ENCODE assay signal across 8 cellular contexts in genomic region chr11:67252831-67253239, GRCh38. TPM values are rescaled to one million over a fixed set of nuclear protein-coding genes. Genes with fewer than 3 reads are reported as not detected.
DNase-seq lines count a peak whose midpoint lies in the region; ATAC-seq and TF ChIP-seq lines count a peak whose summit lies in the region.

No MANE protein-coding gene starts in this region.

- H2AFZ ChIP-seq in IMR-90 (replicated peaks; ENCODE audit: low read length, poor library complexity) = no peak overlapping the region

- no peak overlapping the region for H2BK15ac ChIP-seq in IMR-90 (ENCODE audit: low read depth, low read length)

- no peak overlapping the region for H4K8ac ChIP-seq in IMR-90 (ENCODE audit: low read depth in 2 of 2, low read length in 2 of 2)

- peaks cover 57% of the 10 kb centered on the region for H3K4me1 Mint-ChIP-seq in activated T-cell treated with anti-CD3 and anti-CD28 coated beads, Interleukin-2, amount 50 U/mL, for 24 hours (ENCODE audit: low read depth)
- peaks cover 37% of the 10 kb centered on the region for H3K4me1 Mint-ChIP-seq in stimulated activated naive CD8-positive, alpha-beta T cell treated with anti-CD3 and anti-CD28 coated beads, Interleukin-15, Interleukin-2, amounts not matched to agents 100 ng/mL and 50 ng/mL, for 24 hours (ENCODE audit: low read depth)

- H3K14ac ChIP-seq in IMR-90 (replicated peaks; ENCODE audit: low read depth, low read length) = no peak overlapping the region

- no CpG with 5 or more reads among the region's 4 CpGs for WGBS in IMR-90 (ENCODE audit: extremely low coverage in 2 of 2, insufficient read length in 1 of 2), 2 experiments
- WGBS in right cardiac atrium = 78% methylated on average over 4 of the region's 4 CpGs

- H3K36me3 ChIP-seq in IMR-90 (ENCODE audit: control insufficient read depth, insufficient read depth, low read length) = peaks cover 82% of the 10 kb centered on the region
- no peaks in the 10 kb centered on the region for H3K36me3 ChIP-seq in uterus

- ATAC-seq in IMR-90 (ENCODE audit: low read depth) = peak; percentile 56
- peak; percentile 44 to 58 for ATAC-seq in right cardiac atrium

- no peak overlapping the region for H3K23ac ChIP-seq in IMR-90 (ENCODE audit: low read depth, low read length)

- H3K36me3 Mint-ChIP-seq in activated T-cell treated with anti-CD3 and anti-CD28 coated beads, Interleukin-2, amount 50 U/mL, for 24 hours (ENCODE audit: low read depth) = peaks cover 99% of the 10 kb centered on the region
- H3K36me3 Mint-ChIP-seq in stimulated activated naive CD8-positive, alpha-beta T cell treated with anti-CD3 and anti-CD28 coated beads, Interleukin-15, Interleukin-2, amounts not matched to agents 100 ng/mL and 50 ng/mL, for 24 hours (ENCODE audit: low read depth) = peaks cover 96% of the 10 kb centered on the region

- H4K20me1 ChIP-seq in IMR-90 (ENCODE audit: insufficient read depth, low read length) = peaks cover 4% of the 10 kb centered on the region; the same call in 1 of the 2 replicates

- intact Hi-C loops in IMR-90 (cut with micrococcal nuclease) (no loop called here), right cardiac atrium (cut with DNase I) (no loop called here), uterus (cut with DNase I; ENCODE audit: low total_unique reads) (no loop called here)

- no peak overlapping the region for H2BK5ac ChIP-seq in IMR-90 (ENCODE audit: low read depth, low read length, poor library complexity, severe bottlenecking)

- TF ChIP-seq RAD21 in IMR-90 (IDR thresholded peaks at IDR 0.05; ENCODE audit: low read length) = peak; percentile 39

- H3K27ac Mint-ChIP-seq in activated T-cell treated with anti-CD3 and anti-CD28 coated beads, Interleukin-2, amount 50 U/mL, for 24 hours = peak overlapping the region; percentile 70
- peak overlapping the region; percentile 45 for H3K27ac Mint-ChIP-seq in stimulated activated naive CD8-positive, alpha-beta T cell treated with anti-CD3 and anti-CD28 coated beads, Interleukin-15, Interleukin-2, amounts not matched to agents 100 ng/mL and 50 ng/mL, for 24 hours

- no peak overlapping the region for H3K9ac ChIP-seq in IMR-90 (ENCODE audit: low read depth, low read length)

- POLR2A ChIA-PET in IMR-90 (lab: Charles Lee; ENCODE audit: unreplicated experiment) = no interaction called here

- H3K4me3 ChIP-seq in IMR-90 (ENCODE audit: insufficient read depth, low read depth, low read length) (no peak overlapping the region), right cardiac atrium (ENCODE audit: low read length) (no peak overlapping the region), uterus (no peak overlapping the region)

- H2BK120ac ChIP-seq in IMR-90 (ENCODE audit: low read depth, low read length) = no peak overlapping the region

- H3K9me3 ChIP-seq in IMR-90 (ENCODE audit: control insufficient read depth, insufficient read depth, low read length) (no peaks in the 10 kb centered on the region), right cardiac atrium (ENCODE audit: control insufficient read depth, low read length) (no peaks in the 10 kb centered on the region), uterus (no peaks in the 10 kb centered on the region)

- TF ChIP-seq POLR2A in IMR-90 (IDR thresholded peaks at IDR 0.05; ENCODE audit: low read depth, low read length) (no peak), uterus (IDR thresholded peaks at IDR 0.05) (no peak)

- H3K9me1 ChIP-seq in IMR-90 (ENCODE audit: insufficient read depth, low read length) = peaks cover 4% of the 10 kb centered on the region; the same call in 1 of the 2 replicates

- no peak overlapping the region for H3K18ac ChIP-seq in IMR-90 (ENCODE audit: low read depth, low read length)

- H3K4me2 ChIP-seq in IMR-90 (ENCODE audit: low read depth, low read length) = no peak overlapping the region

- H4K5ac ChIP-seq in IMR-90 (ENCODE audit: low read depth, low read length) = no peak overlapping the region

- no TSS peak for BruUV-seq in IMR-90 (replicated peaks; lab: Mats Ljungman, UMichigan)

- CTCF ChIA-PET in IMR-90 (lab: Yijun Ruan, JAX) = interaction anchor here (0.7 kb wide), 1 partner anchor 172 kb away, joined by 3 read pairs; no protein-coding TSS in a partner anchor

- H3K27me3 ChIP-seq in IMR-90 (ENCODE audit: control insufficient read depth, insufficient read depth, low read length) = no peaks in the 10 kb centered on the region
- no peaks in the 10 kb centered on the region for H3K27me3 ChIP-seq in right cardiac atrium (ENCODE audit: control insufficient read depth, insufficient read depth)
- no peaks in the 10 kb centered on the region for H3K27me3 ChIP-seq in uterus

- H3K4me3 Mint-ChIP-seq in activated T-cell treated with anti-CD3 and anti-CD28 coated beads, Interleukin-2, amount 50 U/mL, for 24 hours = no peak overlapping the region
- H3K4me3 Mint-ChIP-seq in stimulated activated naive CD8-positive, alpha-beta T cell treated with anti-CD3 and anti-CD28 coated beads, Interleukin-15, Interleukin-2, amounts not matched to agents 100 ng/mL and 50 ng/mL, for 24 hours = no peak overlapping the region

- dilution Hi-C loops in IMR-90 (cut with HindIII; ENCODE audit: low sequenced_read_pairs, unreplicated experiment) = no loop called here

- no peaks in the 10 kb centered on the region for H3K27me3 Mint-ChIP-seq in activated T-cell treated with anti-CD3 and anti-CD28 coated beads, Interleukin-2, amount 50 U/mL, for 24 hours
- no peaks in the 10 kb centered on the region for H3K27me3 Mint-ChIP-seq in stimulated activated naive CD8-positive, alpha-beta T cell treated with anti-CD3 and anti-CD28 coated beads, Interleukin-15, Interleukin-2, amounts not matched to agents 100 ng/mL and 50 ng/mL, for 24 hours

- no peaks in the 10 kb centered on the region for H3K9me3 Mint-ChIP-seq in activated T-cell treated with anti-CD3 and anti-CD28 coated beads, Interleukin-2, amount 50 U/mL, for 24 hours
- H3K9me3 Mint-ChIP-seq in stimulated activated naive CD8-positive, alpha-beta T cell treated with anti-CD3 and anti-CD28 coated beads, Interleukin-15, Interleukin-2, amounts not matched to agents 100 ng/mL and 50 ng/mL, for 24 hours = no peaks in the 10 kb centered on the region

- peaks cover 2% of the 10 kb centered on the region for H3K4me1 ChIP-seq in IMR-90 (ENCODE audit: control insufficient read depth, insufficient read depth, low read length)
- H3K4me1 ChIP-seq in right cardiac atrium (ENCODE audit: control insufficient read depth, insufficient read depth, low read length) = peaks cover 3% of the 10 kb centered on the region
- H3K4me1 ChIP-seq in uterus = no peaks in the 10 kb centered on the region

- H2BK20ac ChIP-seq in IMR-90 (ENCODE audit: low read depth, low read length) = no peak overlapping the region

- H3K56ac ChIP-seq in IMR-90 (ENCODE audit: extremely low read depth, insufficient read depth, low read length) = no peak overlapping the region

- H3K79me1 ChIP-seq in IMR-90 (ENCODE audit: low read depth in 1 of 2, low read length in 2 of 2) = peaks cover 38 to 55% of the 10 kb centered on the region in 2 experiments

- no peak overlapping the region for H3K27ac ChIP-seq in IMR-90 (ENCODE audit: insufficient read depth, low read length)
- no peak overlapping the region for H3K27ac ChIP-seq in right cardiac atrium (ENCODE audit: low read length)
- no peak overlapping the region for H3K27ac ChIP-seq in uterus

- in situ Hi-C loops in Caki2 (cut with HindIII; ENCODE audit: low pct_unique_long_range_greater_than_20kb, low sequenced_read_pairs) = no loop called here
- in situ Hi-C loops in IMR-90 (cut with MboI; ENCODE audit: low sequenced_read_pairs) = no loop called here

- H3K4ac ChIP-seq in IMR-90 (ENCODE audit: low read depth, low read length) = no peak overlapping the region

- no peak overlapping the region for H2AK5ac ChIP-seq in IMR-90 (ENCODE audit: low read depth, low read length)

- H2AK9ac ChIP-seq in IMR-90 (replicated peaks; ENCODE audit: low read depth, low read length, poor library complexity) = no peak overlapping the region

- DNase-seq in Caki2 (ENCODE audit: low read depth) (peak; percentile 27), IMR-90 (peak; percentile 36), right cardiac atrium (peak; percentile 28 to 69 (median 59)), SKM-1 (lab: John Stamatoyannopoulos, UW; ENCODE audit: unreplicated experiment) (no peak), uterus (no peak), cerebellar nuclear complex (lab: John Stamatoyannopoulos, UW) (no peak)
- no peak for DNase-seq in activated T-cell treated with anti-CD3 and anti-CD28 coated beads, Interleukin-2, amount 50 U/mL, for 24 hours

- no peak overlapping the region for H4K91ac ChIP-seq in IMR-90 (ENCODE audit: insufficient read depth, low read depth, low read length)

- TF ChIP-seq CTCF in IMR-90 (conservative IDR thresholded peaks at IDR 0.05; ENCODE audit: low read depth, low read length) (peak; percentile 38), uterus (IDR thresholded peaks at IDR 0.05) (no peak)

TF ChIP-seq in IMR-90, 13 proteins besides CTCF, POLR2A, EP300 and RAD21:
- no peak for TF ChIP-seq RFX5 (IDR thresholded peaks at IDR 0.05; ENCODE audit: low read depth, low read length)
- peak; percentile 28; the same call in 1 of the 2 replicates for TF ChIP-seq SMC3 (IDR thresholded peaks at IDR 0.05; ENCODE audit: low read depth, low read length)

RNA-seq across cellular contexts. Expression of gene GRK2, which starts 13.4 kb away (rescaled TPM):
- 31.7 and 37.1 TPM in 2 replicates for total RNA-seq in Caki2 (2014; rRNA removed; shearing (Covaris generic); ENCODE audit: low replicate concordance)
- total RNA-seq in IMR-90 (2012; rRNA removed) (23.9 and 26.7 TPM in 2 replicates), right cardiac atrium (10 to 100 TPM; 50.4 to 56.5 (median 52.5) TPM), uterus (10 to 100 TPM; 25.0 to 93.8 (median 64.2) TPM)
- polyA plus RNA-seq in IMR-90 (2012; rRNA removed) (41.8 and 45.8 TPM in 2 replicates), right cardiac atrium (56.6 TPM)
- 23.5 and 42.3 TPM in 2 replicates for polyA plus RNA-seq in IMR-90 (2012; cell fraction: cytosol; rRNA removed)
- 130 and 275 TPM in 2 replicates for polyA plus RNA-seq in IMR-90 (2012; cell fraction: nucleus; rRNA removed; ENCODE audit: low replicate concordance)

RNA-seq across cellular contexts. Expression of gene ANKRD13D, which starts 36.3 kb away (rescaled TPM):
- 11.7 and 22.5 TPM in 2 replicates for total RNA-seq in Caki2 (2014; rRNA removed; shearing (Covaris generic); ENCODE audit: low replicate concordance)
- total RNA-seq in IMR-90 (2012; rRNA removed) = 7.3 and 8.1 TPM in 2 replicates
- polyA plus RNA-seq in IMR-90 (2012; rRNA removed) = 38.4 and 44.0 TPM in 2 replicates
- polyA plus RNA-seq in IMR-90 (2012; cell fraction: cytosol; rRNA removed) = 31.2 and 35.3 TPM in 2 replicates
- 129 and 331 TPM in 2 replicates for polyA plus RNA-seq in IMR-90 (2012; cell fraction: nucleus; rRNA removed; ENCODE audit: low replicate concordance)
- total RNA-seq in right cardiac atrium = 10 to 100 TPM; 20.0 to 25.3 (median 22.8) TPM
- 18.0 TPM for polyA plus RNA-seq in right cardiac atrium
- 10 to 100 TPM in 3 of 4 donors, 1 to 10 TPM in 1; 7.4 to 63.7 (median 22.5) TPM for total RNA-seq in uterus

RNA-seq across cellular contexts. Expression of gene SSH3, which starts 50.5 kb away (rescaled TPM):
- total RNA-seq in Caki2 (2014; rRNA removed; shearing (Covaris generic); ENCODE audit: low replicate concordance) = 16.3 and 50.6 TPM in 2 replicates
- total RNA-seq in IMR-90 (2012; rRNA removed) (7.3 and 7.8 TPM in 2 replicates), right cardiac atrium (10 to 100 TPM; 23.9 to 25.9 (median 25.1) TPM), uterus (10 to 100 TPM in 3 of 4 donors, 1 to 10 TPM in 1; 7.7 to 48.8 (median 19.1) TPM)
- polyA plus RNA-seq in IMR-90 (2012; rRNA removed) (26.7 and 29.2 TPM in 2 replicates), right cardiac atrium (14.9 TPM)
- 14.4 and 25.5 TPM in 2 replicates for polyA plus RNA-seq in IMR-90 (2012; cell fraction: cytosol; rRNA removed)
- polyA plus RNA-seq in IMR-90 (2012; cell fraction: nucleus; rRNA removed; ENCODE audit: low replicate concordance) = 83.1 and 197 TPM in 2 replicates

Comparison
In these comparisons a context has a peak if more than half of its experiments do, and no peak if none do; other contexts are left out.
1. DNase-seq: peak in Caki2 (single experiment), IMR-90 (single experiment) and right cardiac atrium (3 of 3); none in activated T-cell treated with anti-CD3 and anti-CD28 coated beads, Interleukin-2, amount 50 U/mL, for 24 hours (single experiment), SKM-1 (single experiment), uterus (0 of 2) and cerebellar nuclear complex (0 of 2).